Comparison of ENCODE assay signal across 8 cellular contexts in genomic region chr9:109013678-109014145, GRCh38. TPM values are rescaled to one million over a fixed set of nuclear protein-coding genes. Genes with fewer than 3 reads are reported as not detected.
DNase-seq lines count a peak whose midpoint lies in the region; ATAC-seq and TF ChIP-seq lines count a peak whose summit lies in the region.

No MANE protein-coding gene starts in this region.

- peak overlapping the region; percentile 65 for H3K4me2 ChIP-seq in trophoblast cell (ENCODE audit: low read length)

- no peak overlapping the region for H3K14ac ChIP-seq in trophoblast cell (ENCODE audit: low read length)

- H3K36me3 ChIP-seq in RWPE2 (ENCODE audit: low read depth) (peaks cover 24% of the 10 kb centered on the region), trophoblast cell (ENCODE audit: control insufficient read depth in 1 of 2, insufficient read depth in 2 of 2, low read length in 2 of 2) (no peaks in the 10 kb centered on the region)

- no peak overlapping the region for H3K4ac ChIP-seq in trophoblast cell (ENCODE audit: low read depth, low read length)

- peak; percentile 64 for DNase-seq in DMS153 treated with DMSO at 0.1 percent for 48 hours (lab: John Stamatoyannopoulos, UW; ENCODE audit: unreplicated experiment)
- no peak for DNase-seq in DMS153 (lab: John Stamatoyannopoulos, UW)
- DNase-seq in RWPE2 (ENCODE audit: low spot score) = no peak
- DNase-seq in fibroblast of gingiva (ENCODE audit: low read depth) = peak; percentile 82
- no peak for DNase-seq in trophoblast cell
- DNase-seq in mucosa of gallbladder (ENCODE audit: low spot score) = no peak

- H3K18ac ChIP-seq in trophoblast cell (ENCODE audit: low read length) = no peak overlapping the region

- H3K79me2 ChIP-seq in trophoblast cell (ENCODE audit: control insufficient read depth, insufficient read depth, low read length, poor library complexity) = no peaks in the 10 kb centered on the region

- no CpG with 5 or more reads among the region's 12 CpGs for WGBS in trophoblast cell (ENCODE audit: extremely low coverage, insufficient coverage, insufficient read length)

- H2AK5ac ChIP-seq in trophoblast cell (ENCODE audit: low read length) = no peak overlapping the region

- no peak overlapping the region for H3K23ac ChIP-seq in trophoblast cell (ENCODE audit: low read length)

- no peak overlapping the region for H4K91ac ChIP-seq in trophoblast cell (ENCODE audit: low read depth, low read length)

- H4K12ac ChIP-seq in trophoblast cell (ENCODE audit: low read depth, low read length) = no peak overlapping the region

- H3K4me3 ChIP-seq in RWPE2 (ENCODE audit: severe bottlenecking) = peak overlapping the region; percentile 85
- peak overlapping the region; percentile 38 for H3K4me3 ChIP-seq in trophoblast cell (ENCODE audit: low read depth, low read length)

- H3K27me3 ChIP-seq in RWPE2 (ENCODE audit: insufficient read depth, poor library complexity, severe bottlenecking) (no peaks in the 10 kb centered on the region), trophoblast cell (ENCODE audit: insufficient read depth, low read length) (no peaks in the 10 kb centered on the region)

- H3K9me3 ChIP-seq in RWPE2 (ENCODE audit: severe bottlenecking) (no peaks in the 10 kb centered on the region), trophoblast cell (ENCODE audit: insufficient read depth, low read depth, low read length) (no peaks in the 10 kb centered on the region)

- no peak overlapping the region for H2BK5ac ChIP-seq in trophoblast cell (ENCODE audit: low read depth, low read length, poor library complexity)

- H2BK120ac ChIP-seq in trophoblast cell (ENCODE audit: insufficient read depth, low read length, poor library complexity) = no peak overlapping the region

- H3K79me1 ChIP-seq in trophoblast cell (ENCODE audit: low read length) = peaks cover 5% of the 10 kb centered on the region

- H3K9ac ChIP-seq in trophoblast cell (ENCODE audit: low read length) = no peak overlapping the region

- H3K27ac ChIP-seq in RWPE2 (ENCODE audit: poor library complexity, severe bottlenecking) (peak overlapping the region; percentile 96), trophoblast cell (ENCODE audit: low read depth, low read length) (peak overlapping the region; percentile 55)

- no peak overlapping the region for H2AFZ ChIP-seq in trophoblast cell (ENCODE audit: insufficient read depth, low read length, poor library complexity)

- no peak for TF ChIP-seq CTCF in RWPE2 (IDR thresholded peaks at IDR 0.05; ENCODE audit: poor library complexity, severe bottlenecking)

- no peak overlapping the region for H4K8ac ChIP-seq in trophoblast cell (ENCODE audit: low read depth, low read length)

- H3K4me1 ChIP-seq in RWPE2 (ENCODE audit: insufficient read depth, poor library complexity, severe bottlenecking) (peaks cover 42% of the 10 kb centered on the region), trophoblast cell (ENCODE audit: control insufficient read depth in 1 of 2, insufficient read depth in 2 of 2, low read length in 2 of 2) (peaks cover 10 to 13% of the 10 kb centered on the region in 2 experiments)

- no peak overlapping the region for H2BK12ac ChIP-seq in trophoblast cell (ENCODE audit: low read length)

- peak; percentile 3 for ATAC-seq in RWPE2 (ENCODE audit: low read depth)
- no peak for ATAC-seq in HG03039 (IDR thresholded peaks at IDR 0.05; ENCODE audit: unreplicated experiment)
- ATAC-seq in HG02870 (IDR thresholded peaks at IDR 0.05; ENCODE audit: unreplicated experiment) = no peak

RNA-seq across cellular contexts. Expression of gene CTNNAL1, which starts 0.4 kb away (rescaled TPM):
- 25.7 and 26.2 TPM in 2 replicates for polyA plus RNA-seq in trophoblast cell (2013)
- 21.7 TPM for total RNA-seq in mucosa of gallbladder

Comparison
In these comparisons a context has a peak if more than half of its experiments do, and no peak if none do; other contexts are left out.
1. DNase-seq: peak in DMS153 treated with DMSO at 0.1 percent for 48 hours (single experiment) and fibroblast of gingiva (single experiment); none in DMS153 (single experiment), RWPE2 (single experiment), trophoblast cell (0 of 2) and mucosa of gallbladder (single experiment).